Comparison of ENCODE assay signal across 1 cellular context in genomic region chrX:1491248-1491647, GRCh38.
TF ChIP-seq lines count a peak whose summit lies in the region.

No MANE protein-coding gene starts in this region.

TF ChIP-seq in HepG2, 621 proteins besides CTCF, POLR2A, EP300 and RAD21:
- peak; percentile 75; the same call in 1 of the 2 replicates for TF ChIP-seq ZNF24 (IDR thresholded peaks at IDR 0.05)
